ENCODE assay signal across 24 cellular contexts in the genomic region with DNA sequence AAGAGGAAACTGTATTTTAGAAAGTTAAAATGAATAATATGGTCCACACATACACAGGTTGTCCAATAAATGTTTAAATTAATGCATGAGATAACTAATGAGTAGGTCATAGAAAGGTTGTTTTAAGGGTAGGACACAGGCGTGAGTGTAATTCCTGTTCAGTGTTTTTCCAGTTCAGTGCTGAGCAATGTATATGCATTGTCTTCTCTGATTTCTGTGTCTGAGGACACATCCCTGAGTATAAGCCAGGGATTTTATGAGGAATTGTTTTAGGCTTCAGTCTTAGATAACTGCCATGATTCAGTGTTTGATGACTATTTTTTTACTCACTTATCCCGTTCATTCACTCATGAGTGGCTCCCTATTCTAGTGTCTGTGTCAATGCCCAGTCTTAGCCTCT.
"Had no signal": no experiment of that assay in that cellular context is flagged by ENCODE, and none has a peak within 500 bp of the region (broad histone marks: within the 10 kb centered on the region; RNA-seq: fewer than 3 reads in every experiment).

No MANE protein-coding gene starts in this region.

- H2AFZ ChIP-seq: neural progenitor cell had no signal

- H3K4me3 ChIP-seq: left ventricle myocardium inferior, lung, neural progenitor cell, ovary, right atrium auricular region, right lobe of liver, smooth muscle cell, tibial nerve, uterus had no signal

- H3K27me3 ChIP-seq: neural progenitor cell, neutrophil, ovary, right atrium auricular region, right lobe of liver, tibial nerve, uterus had no signal

- H3K4me2 ChIP-seq: neural progenitor cell, smooth muscle cell had no signal

- H3K4me1 ChIP-seq: left ventricle myocardium inferior, neural progenitor cell, right atrium auricular region, tibial nerve, uterus had no signal

- FAIRE-seq: keratinocyte had no signal

- H3K9ac ChIP-seq: neural progenitor cell had no signal

- H3K27ac ChIP-seq: left ventricle myocardium inferior, neural progenitor cell, neutrophil, ovary, right atrium auricular region, right lobe of liver, tibial nerve, uterus had no signal

- H3K36me3 ChIP-seq: left ventricle myocardium inferior, neural progenitor cell, neutrophil, ovary, right atrium auricular region, right lobe of liver, tibial nerve, uterus had no signal

- ATAC-seq: natural killer cell; stimulated activated memory B cell treated with anti-CD40 and anti-IgM and Interleukin-4, amounts not matched to agents 10 μg/mL and 1 μg/mL and 100 μg/mL, for 72 hours; stimulated activated naive CD8-positive, alpha-beta T cell treated with anti-CD3 and anti-CD28 coated beads, Interleukin-15, amount 100 ng/mL, for 72 hours had no signal

- H3K9me3 ChIP-seq: neutrophil, ovary, right atrium auricular region, right lobe of liver, tibial nerve, uterus had no signal

- DNase-seq: left ventricle myocardium inferior; mesendoderm; naive B cell; natural killer cell; nephron progenitor cell; occipital lobe; ovary; right lobe of liver; stimulated activated CD4-positive, alpha-beta T cell treated with anti-CD3 and anti-CD28 coated beads, Interleukin-1b, Interleukin-23, amount 100 ng/mL, for 48 hours; stimulated activated CD4-positive, alpha-beta T cell treated with anti-CD3 and anti-CD28 coated beads, Interleukin-2, amount 100 ng/mL, for 48 hours; stimulated activated CD4-positive, alpha-beta T cell treated with anti-CD3 and anti-CD28 coated beads, Interleukin-4, amount 100 ng/mL, for 4 hours; stimulated activated CD8-positive, alpha-beta memory T cell treated with anti-CD3 and anti-CD28 coated beads, Interleukin-4, amount 100 ng/mL, for 48 hours; stimulated activated naive CD4-positive, alpha-beta T cell treated with Interleukin-2 at 50 U/mL for 16 hours; stimulated activated naive CD8-positive, alpha-beta T cell treated with anti-CD3 and anti-CD28 coated beads, Interleukin-15, amount 100 ng/mL, for 72 hours; substantia nigra; uterus had no signal
